In genomic region chr20:17936791-17937687, GRCh38 we compare ENCODE assay signal across 13 cellular contexts. TPM values are rescaled to one million over a fixed set of nuclear protein-coding genes. Genes with fewer than 3 reads are reported as not detected.
A peak's percentile ranks its signal among the peaks of the same experiment; 100 is the strongest.
DNase-seq lines count a peak whose midpoint lies in the region; ATAC-seq and TF ChIP-seq lines count a peak whose summit lies in the region.
"Had no signal": no experiment of that assay in that cellular context is flagged by ENCODE, and none has a peak within 500 bp of the region (broad histone marks: within the 10 kb centered on the region; RNA-seq: fewer than 3 reads in every experiment).

No MANE protein-coding gene starts in this region.

- no peaks in the 10 kb centered on the region for H3K27me3 ChIP-seq in gastrocnemius medialis

- H3K27ac ChIP-seq in gastrocnemius medialis: peak overlapping the region; percentile 27 to 62 (median 50)

- TF ChIP-seq CTCF in chondrocyte (IDR thresholded peaks at IDR 0.05) (no peak), gastrocnemius medialis (IDR thresholded peaks at IDR 0.05 in 4 of 5, conservative IDR thresholded peaks at IDR 0.05 in 1 of 5) (no peak)

- H3K27ac Mint-ChIP-seq in chondrocyte (ENCODE audit: unreplicated experiment): peak overlapping the region; percentile 99
- H3K27ac Mint-ChIP-seq: activated T-helper 17 cell treated with anti-CD3 and anti-CD28 coated beads, Interleukin-2, amount 50 U/mL, for 72 hours had no signal

- peaks cover 34 to 41% of the 10 kb centered on the region in 2 donors for H3K4me1 ChIP-seq in gastrocnemius medialis

- peaks cover 2% of the 10 kb centered on the region for H3K9me3 Mint-ChIP-seq in chondrocyte (ENCODE audit: low read depth)
- H3K9me3 Mint-ChIP-seq: activated T-helper 17 cell treated with anti-CD3 and anti-CD28 coated beads, Interleukin-2, amount 50 U/mL, for 72 hours had no signal

- DNase-seq in ELR (ENCODE audit: low read depth): peak; percentile 28
- DNase-seq in chondrocyte (ENCODE audit: low spot score): no peak
- DNase-seq in left lobe of liver (ENCODE audit: low spot score): no peak
- peak in 1 of 2 donors; percentile 46 for DNase-seq in gastrocnemius medialis
- no peak for DNase-seq in NCI-H187 treated with DMSO at 0.1 percent for 48 hours (lab: John Stamatoyannopoulos, UW)
- DNase-seq in NCI-H1092 (lab: John Stamatoyannopoulos, UW): no peak
- no peak for DNase-seq in activated gamma-delta T cell (lab: John Stamatoyannopoulos, UW)
- DNase-seq: COR-L47, GOT3, NCI-H345, T-helper 2 cell had no signal

- H3K36me3 ChIP-seq in gastrocnemius medialis: peaks cover 0 to 6% of the 10 kb centered on the region in 2 donors

- intact Hi-C loops in gastrocnemius medialis (cut with DNase I; ENCODE audit: low total_unique reads): no loop called here

- no peaks in the 10 kb centered on the region for H3K27me3 Mint-ChIP-seq in chondrocyte (ENCODE audit: low read depth)
- H3K27me3 Mint-ChIP-seq: activated T-helper 17 cell treated with anti-CD3 and anti-CD28 coated beads, Interleukin-2, amount 50 U/mL, for 72 hours had no signal

- no peak overlapping the region for H3K4me3 ChIP-seq in gastrocnemius medialis

- H3K4me1 Mint-ChIP-seq in chondrocyte (ENCODE audit: low read depth): peaks cover 90% of the 10 kb centered on the region

- in situ Hi-C loops in gastrocnemius medialis (cut with MboI; ENCODE audit: low sequenced_read_pairs in 4 of 4): loop anchor here in 2 of 4 donors (25.0 kb wide), 2 partner anchors 250 to 400 kb away; partner anchors contain the start of genes BANF2 (in 1 of the 2), BFSP1 (in 1 of the 2) and RRBP1 (in 1 of the 2)

- H3K36me3 Mint-ChIP-seq in chondrocyte (ENCODE audit: low read depth): peaks cover 16% of the 10 kb centered on the region

- no peaks in the 10 kb centered on the region for H3K9me3 ChIP-seq in gastrocnemius medialis

- TF ChIP-seq POLR2A in gastrocnemius medialis (IDR thresholded peaks at IDR 0.05): no peak

- peak; percentile 5 for ATAC-seq in left lobe of liver
- ATAC-seq in gastrocnemius medialis: peak; percentile 33 to 38
- no peak for ATAC-seq in HG03039 (IDR thresholded peaks at IDR 0.05; ENCODE audit: unreplicated experiment)

- peak overlapping the region; percentile 53 for H3K4me3 Mint-ChIP-seq in chondrocyte (ENCODE audit: unreplicated experiment)
- H3K4me3 Mint-ChIP-seq: activated T-helper 17 cell treated with anti-CD3 and anti-CD28 coated beads, Interleukin-2, amount 50 U/mL, for 72 hours had no signal

RNA-seq across cellular contexts. Expression of gene SNX5, which starts 31.6 kb away (rescaled TPM):
- total RNA-seq in chondrocyte (74.1 to 133 TPM (median 82.5 TPM) in 3 replicates), left lobe of liver (29.2 TPM), gastrocnemius medialis (10 to 100 TPM; 49.8 to 88.8 (median 60.9) TPM)

RNA-seq across cellular contexts. Expression of gene MGME1, which starts 31.8 kb away (rescaled TPM):
- total RNA-seq in chondrocyte (13.6 to 21.3 TPM (median 15.1 TPM) in 3 replicates), left lobe of liver (5.7 TPM), gastrocnemius medialis (1 to 10 TPM; 5.2 to 9.1 (median 7.2) TPM)
